In genomic region chr15:83011271-83012037, GRCh38 we compare ENCODE assay signal across 1 cellular context.
TF ChIP-seq lines count a peak whose summit lies in the region.

Gene C15orf40, minus strand, starts transcription at chr15:83011639. Its CDS starts 32 bp downstream, at chr15:83011607.

TF ChIP-seq in HepG2, 621 proteins besides CTCF, POLR2A, EP300 and RAD21 (continued from another document and continues in another):
- peak; percentile 99 for TF ChIP-seq ZNF687 (CRISPR knock-in tag; IDR thresholded peaks at IDR 0.05)
- peak; percentile 60 for TF ChIP-seq ZNF547 (CRISPR knock-in tag; IDR thresholded peaks at IDR 0.05)
- peak; percentile 87; the same call in 1 of the 2 replicates for TF ChIP-seq ZNF580 (CRISPR knock-in tag; IDR thresholded peaks at IDR 0.05; ENCODE audit: borderline replicate concordance, low read depth)
- peak; percentile 60; the same call in 1 of the 2 replicates for TF ChIP-seq ZNF768 (CRISPR knock-in tag; IDR thresholded peaks at IDR 0.05)
- TF ChIP-seq SMAD1 (CRISPR knock-in tag; IDR thresholded peaks at IDR 0.05; ENCODE audit: borderline replicate concordance, low read depth) = peak; percentile 31; the same call in 1 of the 2 replicates
- TF ChIP-seq LCORL (IDR thresholded peaks at IDR 0.05) = no peak
- peak; percentile 69 for TF ChIP-seq LCORL (CRISPR knock-in tag; IDR thresholded peaks at IDR 0.05)
- TF ChIP-seq, protein P1, sequence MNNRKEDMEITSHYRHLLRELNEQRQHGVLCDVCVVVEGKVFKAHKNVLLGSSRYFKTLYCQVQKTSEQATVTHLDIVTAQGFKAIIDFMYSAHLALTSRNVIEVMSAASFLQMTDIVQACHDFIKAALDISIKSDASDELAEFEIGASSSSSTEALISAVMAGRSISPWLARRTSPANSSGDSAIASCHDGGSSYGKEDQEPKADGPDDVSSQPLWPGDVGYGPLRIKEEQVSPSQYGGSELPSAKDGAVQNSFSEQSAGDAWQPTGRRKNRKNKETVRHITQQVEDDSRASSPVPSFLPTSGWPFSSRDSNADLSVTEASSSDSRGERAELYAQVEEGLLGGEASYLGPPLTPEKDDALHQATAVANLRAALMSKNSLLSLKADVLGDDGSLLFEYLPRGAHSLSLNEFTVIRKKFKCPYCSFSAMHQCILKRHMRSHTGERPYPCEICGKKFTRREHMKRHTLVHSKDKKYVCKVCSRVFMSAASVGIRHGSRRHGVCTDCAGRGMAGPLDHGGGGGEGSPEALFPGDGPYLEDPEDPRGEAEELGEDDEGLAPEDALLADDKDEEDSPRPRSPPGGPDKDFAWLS (CRISPR knock-in tag; IDR thresholded peaks at IDR 0.05; ENCODE audit: borderline replicate concordance) = no peak
- peak; percentile 72 for TF ChIP-seq TFDP1 (CRISPR knock-in tag; IDR thresholded peaks at IDR 0.05; ENCODE audit: borderline replicate concordance)
- TF ChIP-seq ZNF282 (IDR thresholded peaks at IDR 0.05; ENCODE audit: partially characterized antibody) = no peak
- peak; percentile 97 for TF ChIP-seq RBM39 (IDR thresholded peaks at IDR 0.05; ENCODE audit: low read depth, low read length, poor library complexity, severe bottlenecking)
- TF ChIP-seq ZNF605 (CRISPR knock-in tag; IDR thresholded peaks at IDR 0.05) = peak; percentile 76
- TF ChIP-seq, protein P2, sequence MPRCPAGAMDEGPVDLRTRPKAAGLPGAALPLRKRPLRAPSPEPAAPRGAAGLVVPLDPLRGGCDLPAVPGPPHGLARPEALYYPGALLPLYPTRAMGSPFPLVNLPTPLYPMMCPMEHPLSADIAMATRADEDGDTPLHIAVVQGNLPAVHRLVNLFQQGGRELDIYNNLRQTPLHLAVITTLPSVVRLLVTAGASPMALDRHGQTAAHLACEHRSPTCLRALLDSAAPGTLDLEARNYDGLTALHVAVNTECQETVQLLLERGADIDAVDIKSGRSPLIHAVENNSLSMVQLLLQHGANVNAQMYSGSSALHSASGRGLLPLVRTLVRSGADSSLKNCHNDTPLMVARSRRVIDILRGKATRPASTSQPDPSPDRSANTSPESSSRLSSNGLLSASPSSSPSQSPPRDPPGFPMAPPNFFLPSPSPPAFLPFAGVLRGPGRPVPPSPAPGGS (CRISPR knock-in tag; IDR thresholded peaks at IDR 0.05) = peak; percentile 50; the same call in 1 of the 2 replicates
- TF ChIP-seq TCF12 (IDR thresholded peaks at IDR 0.05) = no peak
- 0 out of 2 replicates have a peak, but pooled peaks have one; percentile 51 for TF ChIP-seq TCF12 (CRISPR knock-in tag; IDR thresholded peaks at IDR 0.05)
- TF ChIP-seq SETDB1 (CRISPR knock-in tag; IDR thresholded peaks at IDR 0.05; ENCODE audit: borderline replicate concordance) = no peak
- TF ChIP-seq POLR2AphosphoS2 (IDR thresholded peaks at IDR 0.05; ENCODE audit: low read depth, low read length) = no peak
- TF ChIP-seq HDAC6 (IDR thresholded peaks at IDR 0.05; ENCODE audit: low read depth, low read length) = no peak
- no peak for TF ChIP-seq RORA (CRISPR knock-in tag; IDR thresholded peaks at IDR 0.05)
- no peak for TF ChIP-seq NFIC (IDR thresholded peaks at IDR 0.05; ENCODE audit: low read length)
- no peak for TF ChIP-seq TIGD3 (CRISPR knock-in tag; IDR thresholded peaks at IDR 0.05; ENCODE audit: borderline replicate concordance)
- peak; percentile 88 for TF ChIP-seq PRPF4 (IDR thresholded peaks at IDR 0.05; ENCODE audit: low read depth, low read length, poor library complexity, severe bottlenecking)
- no peak for TF ChIP-seq CENPT (CRISPR knock-in tag; IDR thresholded peaks at IDR 0.05; ENCODE audit: low read depth)
- peak; percentile 74; the same call in 1 of the 2 replicates for TF ChIP-seq ZNF253 (CRISPR knock-in tag; IDR thresholded peaks at IDR 0.05; ENCODE audit: borderline replicate concordance)
- peak; percentile 59 for TF ChIP-seq HCFC1 (IDR thresholded peaks at IDR 0.05; ENCODE audit: low read depth, low read length)
- TF ChIP-seq KDM1A (CRISPR knock-in tag; IDR thresholded peaks at IDR 0.05) = no peak
- no peak for TF ChIP-seq ZNF24 (IDR thresholded peaks at IDR 0.05)
- TF ChIP-seq NCOR1 (IDR thresholded peaks at IDR 0.05; ENCODE audit: borderline replicate concordance, low read length) = no peak
- TF ChIP-seq, protein P3, sequence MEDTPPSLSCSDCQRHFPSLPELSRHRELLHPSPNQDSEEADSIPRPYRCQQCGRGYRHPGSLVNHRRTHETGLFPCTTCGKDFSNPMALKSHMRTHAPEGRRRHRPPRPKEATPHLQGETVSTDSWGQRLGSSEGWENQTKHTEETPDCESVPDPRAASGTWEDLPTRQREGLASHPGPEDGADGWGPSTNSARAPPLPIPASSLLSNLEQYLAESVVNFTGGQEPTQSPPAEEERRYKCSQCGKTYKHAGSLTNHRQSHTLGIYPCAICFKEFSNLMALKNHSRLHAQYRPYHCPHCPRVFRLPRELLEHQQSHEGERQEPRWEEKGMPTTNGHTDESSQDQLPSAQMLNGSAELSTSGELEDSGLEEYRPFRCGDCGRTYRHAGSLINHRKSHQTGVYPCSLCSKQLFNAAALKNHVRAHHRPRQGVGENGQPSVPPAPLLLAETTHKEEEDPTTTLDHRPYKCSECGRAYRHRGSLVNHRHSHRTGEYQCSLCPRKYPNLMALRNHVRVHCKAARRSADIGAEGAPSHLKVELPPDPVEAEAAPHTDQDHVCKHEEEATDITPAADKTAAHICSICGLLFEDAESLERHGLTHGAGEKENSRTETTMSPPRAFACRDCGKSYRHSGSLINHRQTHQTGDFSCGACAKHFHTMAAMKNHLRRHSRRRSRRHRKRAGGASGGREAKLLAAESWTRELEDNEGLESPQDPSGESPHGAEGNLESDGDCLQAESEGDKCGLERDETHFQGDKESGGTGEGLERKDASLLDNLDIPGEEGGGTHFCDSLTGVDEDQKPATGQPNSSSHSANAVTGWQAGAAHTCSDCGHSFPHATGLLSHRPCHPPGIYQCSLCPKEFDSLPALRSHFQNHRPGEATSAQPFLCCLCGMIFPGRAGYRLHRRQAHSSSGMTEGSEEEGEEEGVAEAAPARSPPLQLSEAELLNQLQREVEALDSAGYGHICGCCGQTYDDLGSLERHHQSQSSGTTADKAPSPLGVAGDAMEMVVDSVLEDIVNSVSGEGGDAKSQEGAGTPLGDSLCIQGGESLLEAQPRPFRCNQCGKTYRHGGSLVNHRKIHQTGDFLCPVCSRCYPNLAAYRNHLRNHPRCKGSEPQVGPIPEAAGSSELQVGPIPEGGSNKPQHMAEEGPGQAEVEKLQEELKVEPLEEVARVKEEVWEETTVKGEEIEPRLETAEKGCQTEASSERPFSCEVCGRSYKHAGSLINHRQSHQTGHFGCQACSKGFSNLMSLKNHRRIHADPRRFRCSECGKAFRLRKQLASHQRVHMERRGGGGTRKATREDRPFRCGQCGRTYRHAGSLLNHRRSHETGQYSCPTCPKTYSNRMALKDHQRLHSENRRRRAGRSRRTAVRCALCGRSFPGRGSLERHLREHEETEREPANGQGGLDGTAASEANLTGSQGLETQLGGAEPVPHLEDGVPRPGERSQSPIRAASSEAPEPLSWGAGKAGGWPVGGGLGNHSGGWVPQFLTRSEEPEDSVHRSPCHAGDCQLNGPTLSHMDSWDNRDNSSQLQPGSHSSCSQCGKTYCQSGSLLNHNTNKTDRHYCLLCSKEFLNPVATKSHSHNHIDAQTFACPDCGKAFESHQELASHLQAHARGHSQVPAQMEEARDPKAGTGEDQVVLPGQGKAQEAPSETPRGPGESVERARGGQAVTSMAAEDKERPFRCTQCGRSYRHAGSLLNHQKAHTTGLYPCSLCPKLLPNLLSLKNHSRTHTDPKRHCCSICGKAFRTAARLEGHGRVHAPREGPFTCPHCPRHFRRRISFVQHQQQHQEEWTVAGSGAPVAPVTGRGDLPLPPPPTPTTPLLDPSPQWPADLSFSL (CRISPR knock-in tag; IDR thresholded peaks at IDR 0.05) = no peak
- TF ChIP-seq GZF1 (CRISPR knock-in tag; IDR thresholded peaks at IDR 0.05) = 0 out of 2 replicates have a peak, but pooled peaks have one; percentile 38
- TF ChIP-seq KMT2A (CRISPR knock-in tag; IDR thresholded peaks at IDR 0.05) = peak; percentile 87; the same call in 1 of the 2 replicates
- TF ChIP-seq ZNF446 (CRISPR knock-in tag; IDR thresholded peaks at IDR 0.05) = no peak; the same call in 1 of the 2 replicates
- no peak for TF ChIP-seq RFX1 (IDR thresholded peaks at IDR 0.05)
- no peak for TF ChIP-seq ZFP36 (IDR thresholded peaks at IDR 0.05; ENCODE audit: borderline replicate concordance, low read depth, low read length, partially characterized antibody)
- no peak for TF ChIP-seq HNRNPH1 (optimal IDR thresholded peaks at IDR 0.05; ENCODE audit: low read depth, low read length)
- TF ChIP-seq MAX (IDR thresholded peaks at IDR 0.05) = peak; percentile 97
- TF ChIP-seq NFATC3 (CRISPR knock-in tag; IDR thresholded peaks at IDR 0.05) = peak; percentile 77; the same call in 1 of the 2 replicates
- peak; percentile 20; the same call in 1 of the 2 replicates for TF ChIP-seq MIER2 (CRISPR knock-in tag; IDR thresholded peaks at IDR 0.05)
- TF ChIP-seq ZBTB21 (CRISPR knock-in tag; IDR thresholded peaks at IDR 0.05) = no peak
- TF ChIP-seq HDAC1 (CRISPR knock-in tag; IDR thresholded peaks at IDR 0.05) = peak; percentile 77
